In genomic region chr19:18932216-18932841, GRCh38 we compare ENCODE assay signal across 8 cellular contexts. TPM values are rescaled to one million over a fixed set of nuclear protein-coding genes. Genes with fewer than 3 reads are reported as not detected.
DNase-seq lines count a peak whose midpoint lies in the region; ATAC-seq and TF ChIP-seq lines count a peak whose summit lies in the region.

No MANE protein-coding gene starts in this region.

- H3K36me3 ChIP-seq in Caco-2 (ENCODE audit: control insufficient read depth, insufficient read depth, low read length): peaks cover 2% of the 10 kb centered on the region; the same call in 1 of the 2 replicates

- H3K27me3 Mint-ChIP-seq in Caco-2 (ENCODE audit: insufficient read depth, unreplicated experiment): no peaks in the 10 kb centered on the region
- H3K27me3 Mint-ChIP-seq in memory B cell: peaks cover 2% of the 10 kb centered on the region

- H3K27me3 ChIP-seq in Caco-2 (replicated peaks; ENCODE audit: control insufficient read depth, insufficient read depth, low read length) (no peaks in the 10 kb centered on the region), dorsolateral prefrontal cortex (no peaks in the 10 kb centered on the region)

- H3K9me3 ChIP-seq in Caco-2: no peaks in the 10 kb centered on the region

- peak overlapping the region in 6 of 59 donors; percentile 14 to 48 (median 35) for H3K27ac ChIP-seq in dorsolateral prefrontal cortex

- H3K27ac Mint-ChIP-seq in Caco-2 (ENCODE audit: unreplicated experiment) (no peak overlapping the region), memory B cell (no peak overlapping the region)

- H3K4me3 Mint-ChIP-seq in Caco-2 (ENCODE audit: unreplicated experiment) (peak overlapping the region; percentile 40), memory B cell (peak overlapping the region; percentile 83)

- POLR2A ChIA-PET in Caco-2 (lab: Charles Lee): no interaction called here

- DNase-seq in Caco-2 (peak; percentile 47 to 55), NCI-H146 (lab: John Stamatoyannopoulos, UW) (peak; percentile 90), dorsolateral prefrontal cortex (peak in 9 of 10 donors; percentile 19 to 86 (median 60)), memory B cell (ENCODE audit: low spot score in 2 of 2) (peak; percentile 68 to 71), NCI-H1105 (lab: John Stamatoyannopoulos, UW) (no peak)
- DNase-seq in activated CD4-positive, alpha-beta T cell treated with anti-CD3 and anti-CD28 coated beads, Interleukin-2, amount 50 U/mL, for 48 hours: peak; percentile 89 to 90
- peak; percentile 60 to 70 for DNase-seq in stimulated activated CD8-positive, alpha-beta memory T cell treated with anti-CD3 and anti-CD28 coated beads, Interleukin-7, amount 100 ng/mL, for 1 hour (ENCODE audit: low read depth in 2 of 2)

- intact Hi-C loops in Caco-2 (cut with micrococcal nuclease; ENCODE audit: unreplicated experiment) (no loop called here), dorsolateral prefrontal cortex (cut with DNase I) (no loop called here)

- H3K4me3 ChIP-seq in Caco-2 (ENCODE audit: low read depth, low read length) (no peak overlapping the region), dorsolateral prefrontal cortex (peak overlapping the region in 47 of 59 donors; percentile 7 to 57 (median 35))

- BruUV-seq in Caco-2 (replicated peaks; lab: Mats Ljungman, UMichigan): no TSS peak

- H3K4me1 Mint-ChIP-seq in Caco-2 (ENCODE audit: low read depth, unreplicated experiment) (no peaks in the 10 kb centered on the region), memory B cell (peaks cover 6% of the 10 kb centered on the region)

- H3K36me3 Mint-ChIP-seq in Caco-2 (ENCODE audit: insufficient read depth, unreplicated experiment): peaks cover 37% of the 10 kb centered on the region
- peaks cover 3% of the 10 kb centered on the region for H3K36me3 Mint-ChIP-seq in memory B cell

- H3K9me3 Mint-ChIP-seq in Caco-2 (ENCODE audit: unreplicated experiment) (no peaks in the 10 kb centered on the region), memory B cell (no peaks in the 10 kb centered on the region)

- H3K4me1 ChIP-seq in Caco-2: no peaks in the 10 kb centered on the region

- TF ChIP-seq CTCF in Caco-2 (IDR thresholded peaks at IDR 0.05; ENCODE audit: insufficient read depth in 1 of 2, low read depth in 1 of 2, low read length in 1 of 2, severe bottlenecking in 1 of 2, unreplicated experiment in 1 of 2) (no peak), dorsolateral prefrontal cortex (IDR thresholded peaks at IDR 0.05 in 54 of 56, conservative IDR thresholded peaks at IDR 0.05 in 2 of 56; ENCODE audit: low read depth in 1 of 56, partially characterized antibody in 56 of 56) (no peak)

- ATAC-seq in memory B cell (ENCODE audit: low read depth) (peak; percentile 96), HG03108 (IDR thresholded peaks at IDR 0.05; ENCODE audit: unreplicated experiment) (no peak)

- CTCF ChIA-PET in Caco-2 (lab: Charles Lee): no interaction called here

RNA-seq across cellular contexts. Expression of gene HOMER3, which starts 8.7 kb away (rescaled TPM):
- total RNA-seq in Caco-2 (2022): 18.0 and 19.0 TPM in 2 replicates
- total RNA-seq in dorsolateral prefrontal cortex: 10 to 100 TPM; 11.7 to 52.8 (median 22.9) TPM

RNA-seq across cellular contexts. Expression of gene DDX49, which starts 12.8 kb away (rescaled TPM):
- 46.8 and 48.7 TPM in 2 replicates for total RNA-seq in Caco-2 (2022)
- total RNA-seq in dorsolateral prefrontal cortex: 10 to 100 TPM; 28.5 to 56.4 (median 38.5) TPM

RNA-seq across cellular contexts. Expression of gene COPE, which starts 13.1 kb away (rescaled TPM):
- total RNA-seq in Caco-2 (2022): 207 and 213 TPM in 2 replicates
- 100 to 1,000 TPM; 108 to 189 (median 147) TPM for total RNA-seq in dorsolateral prefrontal cortex

RNA-seq across cellular contexts. Expression of gene CERS1, which starts 36.4 kb away (rescaled TPM):
- 19.0 and 20.3 TPM in 2 replicates for total RNA-seq in Caco-2 (2022)
- 100 to 1,000 TPM in 106 of 120 experiments, 10 to 100 TPM in 14; 81.6 to 211 (median 120) TPM for total RNA-seq in dorsolateral prefrontal cortex
